ENCODE assay signal across 14 cellular contexts in the genomic region with DNA sequence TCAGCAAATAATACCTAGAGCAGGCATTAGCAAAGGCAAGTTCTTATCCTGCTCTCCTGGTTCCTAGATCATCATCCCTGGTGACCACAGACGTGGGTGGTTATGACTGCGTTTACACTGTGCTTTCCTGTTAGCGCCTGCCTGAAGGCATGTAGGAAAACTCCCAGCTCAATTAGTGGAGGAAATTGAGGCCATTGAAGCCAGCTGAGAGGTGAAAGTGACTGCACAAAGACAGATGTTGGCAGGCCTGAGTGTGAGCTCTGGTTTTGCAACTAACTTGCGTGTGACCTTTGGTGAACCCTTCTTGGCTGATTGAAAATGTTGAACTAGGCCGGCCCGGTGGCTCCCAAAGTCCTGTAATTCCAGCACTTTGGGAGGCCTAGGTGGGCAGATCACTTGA. TPM values are rescaled to one million over a fixed set of nuclear protein-coding genes. Genes with fewer than 3 reads are reported as not detected.
A peak's percentile ranks its signal among the peaks of the same experiment; 100 is the strongest.
DNase-seq lines count a peak whose midpoint lies in the region; ATAC-seq and TF ChIP-seq lines count a peak whose summit lies in the region.
"Had no signal": no experiment of that assay in that cellular context is flagged by ENCODE, and none has a peak within 500 bp of the region (broad histone marks: within the 10 kb centered on the region; RNA-seq: fewer than 3 reads in every experiment).

No MANE protein-coding gene starts in this region.

- peak overlapping the region; percentile 47 to 70 (median 64) for H3K27ac ChIP-seq in gastrocnemius medialis

- in situ Hi-C loops in gastrocnemius medialis (cut with MboI; ENCODE audit: low sequenced_read_pairs in 4 of 4) = no loop called here

- no peak for TF ChIP-seq CTCF in gastrocnemius medialis (IDR thresholded peaks at IDR 0.05 in 4 of 5, conservative IDR thresholded peaks at IDR 0.05 in 1 of 5)

- peak; percentile 28 to 33 for ATAC-seq in gastrocnemius medialis
- no peak for ATAC-seq in GM18868 (IDR thresholded peaks at IDR 0.05; ENCODE audit: unreplicated experiment)
- ATAC-seq in GM18861 (IDR thresholded peaks at IDR 0.05; ENCODE audit: unreplicated experiment) = no peak
- ATAC-seq: HCT116, Panc1 had no signal

- TF ChIP-seq POLR2A in gastrocnemius medialis (IDR thresholded peaks at IDR 0.05) = no peak

- no peaks in the 10 kb centered on the region for H3K27me3 ChIP-seq in gastrocnemius medialis

- no peaks in the 10 kb centered on the region for H3K36me3 ChIP-seq in gastrocnemius medialis

- no peaks in the 10 kb centered on the region for H3K9me3 ChIP-seq in gastrocnemius medialis

- DNase-seq in H4 (ENCODE audit: low spot score) (peak; percentile 99), SW480 (ENCODE audit: low spot score) (peak; percentile 34), foreskin melanocyte (peak; percentile 18), gastrocnemius medialis (peak; percentile 49 to 74), NCI-H1930 (lab: John Stamatoyannopoulos, UW) (no peak), NCI-H1436 (lab: John Stamatoyannopoulos, UW) (no peak)
- DNase-seq: activated CD4-positive, CD25-positive, alpha-beta regulatory T cell; activated effector memory CD4-positive, alpha-beta T cell treated with anti-CD3 and anti-CD28 coated beads, Interleukin-2, amount 50 U/mL, for 16 hours; kidney; NCI-H1694 had no signal

- peaks cover 27 to 41% of the 10 kb centered on the region in 2 donors for H3K4me1 ChIP-seq in gastrocnemius medialis

- intact Hi-C loops in gastrocnemius medialis (cut with DNase I; ENCODE audit: low total_unique reads) = no loop called here

- H3K4me3 ChIP-seq in gastrocnemius medialis = no peak overlapping the region

RNA-seq across cellular contexts. Expression of gene NWD1, which starts 17.5 kb away (rescaled TPM):
- total RNA-seq in H4 (2014; rRNA removed; shearing (Covaris generic)) = 0.58 and 0.80 TPM in 2 replicates
- under 1 TPM in 3 of 4 donors, not detected in 1; 0.03 to 0.24 (median 0.10) TPM for total RNA-seq in gastrocnemius medialis

RNA-seq across cellular contexts. Expression of gene TMEM38A, which starts 41.2 kb away (rescaled TPM):
- total RNA-seq in H4 (2014; rRNA removed; shearing (Covaris generic)) = 6.8 and 11.2 TPM in 2 replicates
- total RNA-seq in gastrocnemius medialis = 100 to 1,000 TPM; 101 to 256 (median 182) TPM

RNA-seq across cellular contexts. Expression of gene SMIM7, which starts 42.2 kb away (rescaled TPM):
- total RNA-seq in H4 (2014; rRNA removed; shearing (Covaris generic)) = 290 and 299 TPM in 2 replicates
- total RNA-seq in gastrocnemius medialis = 10 to 100 TPM; 36.4 to 60.5 (median 49.8) TPM

Comparison
In these comparisons a context has a peak if more than half of its experiments do, and no peak if none do; other contexts are left out.
1. DNase-seq: peak in H4 (single experiment), SW480 (single experiment), foreskin melanocyte (single experiment) and gastrocnemius medialis (2 of 2); none in NCI-H1930 (0 of 2) and NCI-H1436 (single experiment).
2. ATAC-seq: peak in gastrocnemius medialis (2 of 2); none in GM18868 (single experiment) and GM18861 (single experiment).